In the genomic region with DNA sequence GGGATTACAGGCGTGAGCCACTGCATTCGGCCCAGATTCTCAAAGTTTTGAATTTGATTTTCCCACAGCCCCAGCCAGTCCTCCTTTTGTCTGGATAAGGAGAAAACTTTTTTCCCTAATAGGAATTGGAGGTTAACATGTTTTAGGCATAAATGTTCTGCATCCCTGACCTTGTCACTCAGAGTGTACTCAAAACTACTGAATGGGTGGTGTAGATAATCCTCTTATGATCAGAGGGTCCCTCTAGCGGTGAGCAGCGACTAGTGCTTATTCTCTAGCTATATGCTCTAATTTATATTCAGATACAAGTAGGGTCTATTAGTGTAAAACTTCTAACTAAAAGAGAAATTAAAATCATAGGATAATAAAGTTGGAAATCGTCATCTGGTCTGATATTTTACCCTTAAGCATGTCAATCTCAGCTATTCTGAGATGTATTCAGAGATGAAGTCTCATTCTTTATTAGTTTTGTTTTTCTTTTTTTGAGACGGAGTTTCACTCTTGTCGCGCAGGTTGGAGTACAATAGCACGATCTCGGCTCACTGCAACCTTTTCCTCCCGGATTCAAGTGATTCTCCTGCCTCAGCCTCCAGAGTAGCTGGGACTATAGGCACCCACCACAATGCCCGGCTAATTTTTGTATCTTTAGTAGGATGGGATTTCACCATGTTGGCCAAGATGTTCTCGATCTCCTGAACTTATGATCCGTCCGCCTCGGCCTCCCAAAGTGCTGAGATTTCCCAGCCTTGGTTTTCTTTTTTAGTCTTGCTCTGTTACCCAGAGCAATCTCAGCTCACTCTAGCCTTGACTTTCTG, we compare ENCODE assay signal across 8 cellular contexts. TPM values are rescaled to one million over a fixed set of nuclear protein-coding genes. Genes with fewer than 3 reads are reported as not detected.
DNase-seq lines count a peak whose midpoint lies in the region; ATAC-seq lines count a peak whose summit lies in the region.

No MANE protein-coding gene starts in this region.

- no peak overlapping the region for H3K18ac ChIP-seq in mesenchymal stem cell (ENCODE audit: low read depth in 1 of 2, low read length in 2 of 2)

- no peak overlapping the region for H3K23ac ChIP-seq in mesenchymal stem cell (ENCODE audit: low read length in 2 of 2)

- H2BK120ac ChIP-seq in mesenchymal stem cell (ENCODE audit: low read depth, low read length) = no peak overlapping the region

- WGBS in mesenchymal stem cell = 87% methylated on average over 12 of the region's 16 CpGs

- H2BK15ac ChIP-seq in mesenchymal stem cell (ENCODE audit: low read depth, poor library complexity, severe bottlenecking) = no peak overlapping the region

- H3K79me1 ChIP-seq in mesenchymal stem cell (replicated peaks; ENCODE audit: low read length, poor library complexity, severe bottlenecking) = peaks cover 13% of the 10 kb centered on the region

- H2BK5ac ChIP-seq in mesenchymal stem cell (ENCODE audit: low read depth, low read length, poor library complexity, severe bottlenecking) = no peak overlapping the region

- no peak overlapping the region for H3K27ac ChIP-seq in mesenchymal stem cell (ENCODE audit: low read length, poor library complexity, severe bottlenecking)

- no peak overlapping the region for H2BK12ac ChIP-seq in mesenchymal stem cell (ENCODE audit: low read length in 2 of 2)

- peaks cover 35 to 36% of the 10 kb centered on the region in 2 experiments for H3K36me3 ChIP-seq in mesenchymal stem cell (ENCODE audit: control insufficient read depth in 1 of 2, insufficient read depth in 2 of 2, low read depth in 1 of 2, low read length in 2 of 2)

- H3K9me3 ChIP-seq in mesenchymal stem cell (ENCODE audit: control insufficient read depth, low read length) = no peaks in the 10 kb centered on the region

- H2AK5ac ChIP-seq in mesenchymal stem cell (ENCODE audit: low read length, severe bottlenecking) = peak overlapping the region; percentile 35

- H3K9ac ChIP-seq in mesenchymal stem cell (ENCODE audit: low read length) = no peak overlapping the region

- H3K4me1 ChIP-seq in mesenchymal stem cell (ENCODE audit: control insufficient read depth, insufficient read depth, low read depth, low read length) = peaks cover 3% of the 10 kb centered on the region

- no peaks in the 10 kb centered on the region for H3K27me3 ChIP-seq in mesenchymal stem cell (ENCODE audit: control insufficient read depth in 1 of 2, insufficient read depth in 1 of 2, low read length in 2 of 2)

- H3K4me2 ChIP-seq in mesenchymal stem cell (ENCODE audit: low read length, poor library complexity, severe bottlenecking) = no peak overlapping the region

- H3K4me3 ChIP-seq in mesenchymal stem cell (ENCODE audit: insufficient read depth in 1 of 2, low read depth in 1 of 2, low read length in 2 of 2) = no peak overlapping the region

- ATAC-seq in GM18873 (IDR thresholded peaks at IDR 0.05; ENCODE audit: low FRiP score, unreplicated experiment) = no peak

- H3K4ac ChIP-seq in mesenchymal stem cell (ENCODE audit: low read depth in 1 of 2, low read length in 2 of 2) = no peak overlapping the region

- no peak overlapping the region for H2AFZ ChIP-seq in mesenchymal stem cell (ENCODE audit: low read depth, low read length)

- no peak overlapping the region for H3K14ac ChIP-seq in mesenchymal stem cell (ENCODE audit: low read length in 2 of 2)

- H4K8ac ChIP-seq in mesenchymal stem cell (ENCODE audit: low read length) = no peak overlapping the region

- DNase-seq in DMS53 (lab: John Stamatoyannopoulos, UW) = peak; percentile 94
- peak; percentile 35 for DNase-seq in HS-27A (ENCODE audit: low read depth)
- peak; percentile 58 for DNase-seq in NCI-H774 (lab: John Stamatoyannopoulos, UW)
- peak; percentile 63 for DNase-seq in activated CD4-positive, alpha-beta T cell treated with anti-CD3 and anti-CD28 coated beads, Interleukin-2, amount 50 U/mL, for 1 hour
- DNase-seq in effector CD8-positive, alpha-beta T cell (lab: John Stamatoyannopoulos, UW) = peak; percentile 31
- peak; percentile 84 for DNase-seq in mesenchymal stem cell
- DNase-seq in stimulated activated CD8-positive, alpha-beta memory T cell treated with anti-CD3 and anti-CD28 coated beads, Interleukin-4, amount 100 ng/mL, for 1 hour (ENCODE audit: low read depth in 2 of 2, low spot score in 1 of 2) = peak; percentile 22 to 34

- no peak overlapping the region for H4K91ac ChIP-seq in mesenchymal stem cell (ENCODE audit: low read length)

RNA-seq across cellular contexts. Expression of a gene that starts 2.7 kb away (rescaled TPM):
- polyA plus RNA-seq in mesenchymal stem cell (2013, experiment 1 of 2) = 136 TPM
- 139 TPM for polyA plus RNA-seq in mesenchymal stem cell (2013, experiment 2 of 2)

RNA-seq across cellular contexts. Expression of a gene that starts 30.2 kb away (rescaled TPM):
- 10.8 TPM for polyA plus RNA-seq in mesenchymal stem cell (2013, experiment 1 of 2)
- polyA plus RNA-seq in mesenchymal stem cell (2013, experiment 2 of 2) = 10.8 TPM

RNA-seq across cellular contexts. Expression of a gene that starts 53.5 kb away (rescaled TPM):
- polyA plus RNA-seq in mesenchymal stem cell (2013, experiment 1 of 2) = 58.2 TPM
- 59.4 TPM for polyA plus RNA-seq in mesenchymal stem cell (2013, experiment 2 of 2)

Comparison
In these comparisons a context has a peak if more than half of its experiments do, and no peak if none do; other contexts are left out.
1. DNase-seq: peak in every context shown above with its lines; median percentile 94 in DMS53; 84 in mesenchymal stem cell; 63 in activated CD4-positive, alpha-beta T cell treated with anti-CD3 and anti-CD28 coated beads, Interleukin-2, amount 50 U/mL, for 1 hour; 58 in NCI-H774; 35 in HS-27A; 31 in effector CD8-positive, alpha-beta T cell; 28 in stimulated activated CD8-positive, alpha-beta memory T cell treated with anti-CD3 and anti-CD28 coated beads, Interleukin-4, amount 100 ng/mL, for 1 hour.